8 cellular contexts compared by ENCODE assay signal in genomic region chr16:80466024-80466986, GRCh38.
DNase-seq lines count a peak whose midpoint lies in the region; ATAC-seq and TF ChIP-seq lines count a peak whose summit lies in the region.

No MANE protein-coding gene starts in this region.

- H3K36me3 ChIP-seq in effector memory CD4-positive, alpha-beta T cell (ENCODE audit: control insufficient read depth, insufficient read depth, low read length): no peaks in the 10 kb centered on the region

- peak; percentile 80 for ATAC-seq in GM18502 (IDR thresholded peaks at IDR 0.05; ENCODE audit: poor library complexity, unreplicated experiment)
- ATAC-seq in HG03103 (IDR thresholded peaks at IDR 0.05; ENCODE audit: low read depth, unreplicated experiment): peak; percentile 60

- H3K36me3 Mint-ChIP-seq in activated CD4-positive, alpha-beta memory T cell treated with anti-CD3 and anti-CD28 coated beads for 36 hours: no peaks in the 10 kb centered on the region

- CTCF ChIA-PET in AG04449 (lab: Yijun Ruan, JAX): interaction anchor here (0.6 to 2.4 kb wide), 10 partner anchors 9 to 696 kb away, joined by 3 to 15 read pairs (median 3); no protein-coding TSS in a partner anchor
- CTCF ChIA-PET in activated CD4-positive, alpha-beta memory T cell treated with anti-CD3 and anti-CD28 coated beads for 36 hours (lab: Charles Lee): interaction anchor here (0.6 to 2.1 kb wide), 25 partner anchors 9 to 1988 kb away, joined by 3 to 11 read pairs (median 4); no protein-coding TSS in a partner anchor

- intact Hi-C loops in activated CD4-positive, alpha-beta memory T cell treated with anti-CD3 and anti-CD28 coated beads for 36 hours (cut with micrococcal nuclease): no loop called here

- no peaks in the 10 kb centered on the region for H3K9me3 ChIP-seq in effector memory CD4-positive, alpha-beta T cell (ENCODE audit: control insufficient read depth, low read length)

- POLR2A ChIA-PET in AG04449 (lab: Yijun Ruan, JAX): no interaction called here
- POLR2A ChIA-PET in activated CD4-positive, alpha-beta memory T cell treated with anti-CD3 and anti-CD28 coated beads for 36 hours (lab: Charles Lee): interaction anchor here (0.7 kb wide), 1 partner anchor 865 kb away, joined by 4 read pairs; the partner anchor contains the start of gene MAF

- H3K4me1 Mint-ChIP-seq in activated CD4-positive, alpha-beta memory T cell treated with anti-CD3 and anti-CD28 coated beads for 36 hours (ENCODE audit: low read depth): peaks cover 3% of the 10 kb centered on the region

- no peak overlapping the region for H3K4me3 Mint-ChIP-seq in activated CD4-positive, alpha-beta memory T cell treated with anti-CD3 and anti-CD28 coated beads for 36 hours

- no peaks in the 10 kb centered on the region for H3K27me3 ChIP-seq in effector memory CD4-positive, alpha-beta T cell (replicated peaks; ENCODE audit: control insufficient read depth, insufficient read depth, low read length, poor library complexity, severe bottlenecking)

- peak; percentile 80 for TF ChIP-seq CTCF in AG04449 (IDR thresholded peaks at IDR 0.05; ENCODE audit: insufficient read depth, low read length, missing control alignments)

- DNase-seq in AG04449 (ENCODE audit: low read depth, low spot score) (no peak), NCI-H510A (lab: John Stamatoyannopoulos, UW) (peak; percentile 47), medulla oblongata (ENCODE audit: extremely low spot score) (peak; percentile 91)
- peak; percentile 74 for DNase-seq in activated CD4-positive, alpha-beta memory T cell treated with anti-CD3 and anti-CD28 coated beads for 36 hours
- DNase-seq in effector memory CD4-positive, alpha-beta T cell: peak; percentile 3 to 33 (median 10)
- peak; percentile 8 for DNase-seq in stimulated activated CD8-positive, alpha-beta memory T cell treated with anti-CD3 and anti-CD28 coated beads, Interleukin-15, amount 100 ng/mL, for 1 hour (ENCODE audit: low read depth)

- no peaks in the 10 kb centered on the region for H3K4me1 ChIP-seq in effector memory CD4-positive, alpha-beta T cell (ENCODE audit: control insufficient read depth, insufficient read depth, low read length, poor library complexity, severe bottlenecking)

- no peak overlapping the region for H3K27ac Mint-ChIP-seq in activated CD4-positive, alpha-beta memory T cell treated with anti-CD3 and anti-CD28 coated beads for 36 hours

- peaks cover 10% of the 10 kb centered on the region for H3K27me3 Mint-ChIP-seq in activated CD4-positive, alpha-beta memory T cell treated with anti-CD3 and anti-CD28 coated beads for 36 hours

- no peak overlapping the region for H3K27ac ChIP-seq in effector memory CD4-positive, alpha-beta T cell (ENCODE audit: insufficient read depth, low read length, poor library complexity, severe bottlenecking)

- no peak overlapping the region for H3K4me3 ChIP-seq in AG04449 (ENCODE audit: low read depth, low read length)
- no peak overlapping the region for H3K4me3 ChIP-seq in effector memory CD4-positive, alpha-beta T cell (ENCODE audit: insufficient read depth, low read depth, low read length, poor library complexity, severe bottlenecking)

- no peaks in the 10 kb centered on the region for H3K9me3 Mint-ChIP-seq in activated CD4-positive, alpha-beta memory T cell treated with anti-CD3 and anti-CD28 coated beads for 36 hours
